21 cellular contexts compared by ENCODE assay signal in the genomic region with DNA sequence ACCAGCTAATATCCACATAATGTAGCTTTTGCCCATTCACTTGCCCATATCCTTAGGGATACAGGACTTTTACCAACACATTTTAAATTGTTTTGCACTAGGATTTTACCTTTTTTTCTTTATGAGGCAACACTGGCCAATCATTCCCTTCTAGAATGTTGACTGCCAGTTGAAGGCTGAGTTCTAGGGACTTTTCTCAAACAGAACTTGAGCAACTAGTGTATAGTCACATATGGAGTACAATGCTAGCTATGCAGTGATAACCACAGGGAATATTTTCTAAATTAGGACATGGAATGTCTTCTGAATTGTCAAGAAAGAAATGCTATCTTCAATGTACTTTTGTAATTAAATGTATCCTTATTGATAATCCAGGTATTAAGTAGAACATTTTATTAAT.
DNase-seq lines count a peak whose midpoint lies in the region; ATAC-seq and TF ChIP-seq lines count a peak whose summit lies in the region.
"Had no signal": no experiment of that assay in that cellular context is flagged by ENCODE, and none has a peak within 500 bp of the region (broad histone marks: within the 10 kb centered on the region; RNA-seq: fewer than 3 reads in every experiment).

No MANE protein-coding gene starts in this region.

- H3K27ac ChIP-seq in brain microvascular endothelial cell, result no peak overlapping the region
- H3K27ac ChIP-seq: 22Rv1, RWPE1 had no signal

- no peak for DNase-seq in activated T-cell treated with anti-CD3 and anti-CD28 coated beads, Interleukin-2, amount 50 U/mL, for 72 hours
- no peak for DNase-seq in activated T-cell treated with anti-CD3 and anti-CD28 coated beads, Interleukin-2, amount 50 U/mL, for 48 hours
- peak; percentile 25 for DNase-seq in brain microvascular endothelial cell
- DNase-seq in foreskin fibroblast, result peak; percentile 17 to 45
- no peak for DNase-seq in NCI-H524 (lab: John Stamatoyannopoulos, UW)
- DNase-seq: Calu3; CD4-positive, alpha-beta memory T cell; EL; HCEC 1CT; KBM-7; MV-4-11; NCI-H187; NCI-H2107; NCI-H2227 treated with DMSO at 0.1 percent for 48 hours; NCI-H526; PC-3 had no signal

- peaks cover 12% of the 10 kb centered on the region for H3K4me1 Mint-ChIP-seq in activated T-cell treated with anti-CD3 and anti-CD28 coated beads, Interleukin-2, amount 50 U/mL, for 72 hours (ENCODE audit: low read depth)

- peaks cover 14 to 42% of the 10 kb centered on the region in 2 donors for H3K36me3 Mint-ChIP-seq in activated T-cell treated with anti-CD3 and anti-CD28 coated beads, Interleukin-2, amount 50 U/mL, for 72 hours (ENCODE audit: insufficient read depth in 2 of 2)

- H3K4me3 ChIP-seq in brain microvascular endothelial cell (ENCODE audit: low read depth, low read length), result no peak overlapping the region
- no peak overlapping the region for H3K4me3 ChIP-seq in foreskin fibroblast (ENCODE audit: low read depth in 1 of 2, low read length in 2 of 2)

- TF ChIP-seq CTCF in brain microvascular endothelial cell (IDR thresholded peaks at IDR 0.05; ENCODE audit: low read depth, low read length, missing control alignments) (no peak), foreskin fibroblast (IDR thresholded peaks at IDR 0.05; ENCODE audit: low read depth, low read length) (no peak)

- H3K27me3 ChIP-seq in brain microvascular endothelial cell (replicated peaks), result no peaks in the 10 kb centered on the region

- peak overlapping the region; percentile 33 for H3K27ac Mint-ChIP-seq in activated T-cell treated with anti-CD3 and anti-CD28 coated beads, Interleukin-2, amount 50 U/mL, for 72 hours
- H3K27ac Mint-ChIP-seq: CD4-positive, alpha-beta memory T cell had no signal

- in situ Hi-C loops in brain microvascular endothelial cell (cut with HindIII; ENCODE audit: low pct_ligation_motif_present, low sequenced_read_pairs), result no loop called here

- H3K9me3 Mint-ChIP-seq in activated T-cell treated with anti-CD3 and anti-CD28 coated beads, Interleukin-2, amount 50 U/mL, for 72 hours, result peaks cover 0 to 2% of the 10 kb centered on the region in 2 donors

- H3K4me3 Mint-ChIP-seq in activated T-cell treated with anti-CD3 and anti-CD28 coated beads, Interleukin-2, amount 50 U/mL, for 72 hours, result no peak overlapping the region
- H3K4me3 Mint-ChIP-seq: CD4-positive, alpha-beta memory T cell had no signal

- ATAC-seq in activated T-cell treated with anti-CD3 and anti-CD28 coated beads, Interleukin-2, amount 50 U/mL, for 72 hours (replicated peaks in 1 of 2), result no peak
- no peak for ATAC-seq in HG03439 (IDR thresholded peaks at IDR 0.05; ENCODE audit: unreplicated experiment)
- no peak for ATAC-seq in HG03039 (IDR thresholded peaks at IDR 0.05; ENCODE audit: unreplicated experiment)
- no peak for ATAC-seq in HG02885 (IDR thresholded peaks at IDR 0.05; ENCODE audit: poor library complexity, unreplicated experiment)
- ATAC-seq: PC-3 had no signal

- no peaks in the 10 kb centered on the region for H3K27me3 Mint-ChIP-seq in activated T-cell treated with anti-CD3 and anti-CD28 coated beads, Interleukin-2, amount 50 U/mL, for 72 hours (ENCODE audit: low read depth)
- H3K27me3 Mint-ChIP-seq: CD4-positive, alpha-beta memory T cell had no signal

- H3K36me3 ChIP-seq in brain microvascular endothelial cell (replicated peaks), result peaks cover 3% of the 10 kb centered on the region

Comparison
In these comparisons a context has a peak if more than half of its experiments do, and no peak if none do; other contexts are left out.
1. DNase-seq: peak in brain microvascular endothelial cell (single experiment) and foreskin fibroblast (2 of 2); none in activated T-cell treated with anti-CD3 and anti-CD28 coated beads, Interleukin-2, amount 50 U/mL, for 72 hours (0 of 2), activated T-cell treated with anti-CD3 and anti-CD28 coated beads, Interleukin-2, amount 50 U/mL, for 48 hours (0 of 2) and NCI-H524 (0 of 2).